1 cellular context compared by ENCODE assay signal in genomic region chr19:45166723-45167252, GRCh38.
A peak's percentile ranks its signal among the peaks of the same experiment; 100 is the strongest.
TF ChIP-seq lines count a peak whose summit lies in the region.

No MANE protein-coding gene starts in this region.

TF ChIP-seq in HepG2, 621 proteins besides CTCF, POLR2A, EP300 and RAD21 (continued from another document and continues in another):
- TF ChIP-seq, protein P1, sequence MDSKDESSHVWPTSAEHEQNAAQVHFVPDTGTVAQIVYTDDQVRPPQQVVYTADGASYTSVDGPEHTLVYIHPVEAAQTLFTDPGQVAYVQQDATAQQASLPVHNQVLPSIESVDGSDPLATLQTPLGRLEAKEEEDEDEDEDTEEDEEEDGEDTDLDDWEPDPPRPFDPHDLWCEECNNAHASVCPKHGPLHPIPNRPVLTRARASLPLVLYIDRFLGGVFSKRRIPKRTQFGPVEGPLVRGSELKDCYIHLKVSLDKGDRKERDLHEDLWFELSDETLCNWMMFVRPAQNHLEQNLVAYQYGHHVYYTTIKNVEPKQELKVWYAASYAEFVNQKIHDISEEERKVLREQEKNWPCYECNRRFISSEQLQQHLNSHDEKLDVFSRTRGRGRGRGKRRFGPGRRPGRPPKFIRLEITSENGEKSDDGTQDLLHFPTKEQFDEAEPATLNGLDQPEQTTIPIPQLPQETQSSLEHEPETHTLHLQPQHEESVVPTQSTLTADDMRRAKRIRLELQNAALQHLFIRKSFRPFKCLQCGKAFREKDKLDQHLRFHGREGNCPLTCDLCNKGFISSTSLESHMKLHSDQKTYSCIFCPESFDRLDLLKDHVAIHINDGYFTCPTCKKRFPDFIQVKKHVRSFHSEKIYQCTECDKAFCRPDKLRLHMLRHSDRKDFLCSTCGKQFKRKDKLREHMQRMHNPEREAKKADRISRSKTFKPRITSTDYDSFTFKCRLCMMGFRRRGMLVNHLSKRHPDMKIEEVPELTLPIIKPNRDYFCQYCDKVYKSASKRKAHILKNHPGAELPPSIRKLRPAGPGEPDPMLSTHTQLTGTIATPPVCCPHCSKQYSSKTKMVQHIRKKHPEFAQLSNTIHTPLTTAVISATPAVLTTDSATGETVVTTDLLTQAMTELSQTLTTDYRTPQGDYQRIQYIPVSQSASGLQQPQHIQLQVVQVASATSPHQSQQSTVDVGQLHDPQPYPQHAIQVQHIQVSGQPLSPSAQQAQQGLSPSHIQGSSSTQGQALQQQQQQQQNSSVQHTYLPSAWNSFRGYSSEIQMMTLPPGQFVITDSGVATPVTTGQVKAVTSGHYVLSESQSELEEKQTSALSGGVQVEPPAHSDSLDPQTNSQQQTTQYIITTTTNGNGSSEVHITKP (CRISPR knock-in tag; IDR thresholded peaks at IDR 0.05; ENCODE audit: low read depth): peak; percentile 24; the same call in 1 of the 2 replicates
- TF ChIP-seq PATZ1 (CRISPR knock-in tag; IDR thresholded peaks at IDR 0.05) (peak; percentile 43; the same call in 1 of the 2 replicates), GATAD2A (CRISPR knock-in tag; IDR thresholded peaks at IDR 0.05) (peak; percentile 44), ZNF296 (CRISPR knock-in tag; conservative IDR thresholded peaks at IDR 0.05) (no peak), ZNF761 (CRISPR knock-in tag; conservative IDR thresholded peaks at IDR 0.05) (no peak), FOXK2 (IDR thresholded peaks at IDR 0.05) (0 out of 2 replicates have a peak, but pooled peaks have one; percentile 26), MXI1 (IDR thresholded peaks at IDR 0.05; ENCODE audit: borderline replicate concordance, low read depth, low read length) (peak; percentile 80; the same call in 1 of the 3 replicates), ZNF350 (CRISPR knock-in tag; IDR thresholded peaks at IDR 0.05; ENCODE audit: borderline replicate concordance, low read depth) (no peak), SP5 (CRISPR knock-in tag; IDR thresholded peaks at IDR 0.05; ENCODE audit: borderline replicate concordance, low read depth) (peak; percentile 73), ZNF230 (CRISPR knock-in tag; IDR thresholded peaks at IDR 0.05) (no peak), TOE1 (CRISPR knock-in tag; IDR thresholded peaks at IDR 0.05) (no peak), ZNF205 (CRISPR knock-in tag; IDR thresholded peaks at IDR 0.05) (no peak), DNMT3B (CRISPR knock-in tag; conservative IDR thresholded peaks at IDR 0.05) (no peak), MBNL3 (CRISPR knock-in tag; conservative IDR thresholded peaks at IDR 0.05) (no peak), ZFP91 (CRISPR knock-in tag; IDR thresholded peaks at IDR 0.05; ENCODE audit: borderline replicate concordance) (0 out of 2 replicates have a peak, but pooled peaks have one; percentile 13), ISL2 (CRISPR knock-in tag; IDR thresholded peaks at IDR 0.05) (no peak), KAT8 (CRISPR knock-in tag; IDR thresholded peaks at IDR 0.05) (no peak), FOXC1 (CRISPR knock-in tag; IDR thresholded peaks at IDR 0.05; ENCODE audit: borderline replicate concordance) (no peak), ZNF549 (CRISPR knock-in tag; IDR thresholded peaks at IDR 0.05) (no peak), TAF1 (CRISPR knock-in tag; IDR thresholded peaks at IDR 0.05) (0 out of 2 replicates have a peak, but pooled peaks have one; percentile 16), ZBTB3 (CRISPR knock-in tag; IDR thresholded peaks at IDR 0.05; ENCODE audit: borderline replicate concordance, low read depth) (no peak), ZNF329 (CRISPR knock-in tag; IDR thresholded peaks at IDR 0.05; ENCODE audit: low read depth) (no peak), FOXA1 (IDR thresholded peaks at IDR 0.05) (no peak), FOXA1 (CRISPR knock-in tag; IDR thresholded peaks at IDR 0.05) (peak; percentile 49; the same call in 1 of the 2 replicates), ZBTB46 (CRISPR knock-in tag; IDR thresholded peaks at IDR 0.05; ENCODE audit: borderline replicate concordance) (no peak), CREM (IDR thresholded peaks at IDR 0.05) (no peak), CREM (CRISPR knock-in tag; IDR thresholded peaks at IDR 0.05) (no peak), MAX (IDR thresholded peaks at IDR 0.05) (no peak), SRY (CRISPR knock-in tag; IDR thresholded peaks at IDR 0.05) (no peak), ZNF589 (CRISPR knock-in tag; conservative IDR thresholded peaks at IDR 0.05) (no peak), REL (CRISPR knock-in tag; conservative IDR thresholded peaks at IDR 0.05) (no peak), NONO (IDR thresholded peaks at IDR 0.05) (no peak), NONO (CRISPR knock-in tag; conservative IDR thresholded peaks at IDR 0.05) (no peak), RFX3 (CRISPR knock-in tag; IDR thresholded peaks at IDR 0.05) (no peak), ZNF256 (CRISPR knock-in tag; conservative IDR thresholded peaks at IDR 0.05) (no peak), MAFG (CRISPR knock-in tag; IDR thresholded peaks at IDR 0.05) (no peak), ARID2 (CRISPR knock-in tag; IDR thresholded peaks at IDR 0.05; ENCODE audit: borderline replicate concordance) (no peak), MYNN (CRISPR knock-in tag; IDR thresholded peaks at IDR 0.05; ENCODE audit: low read depth) (no peak), ZNF879 (CRISPR knock-in tag; IDR thresholded peaks at IDR 0.05) (no peak), TEAD3 (CRISPR knock-in tag; optimal IDR thresholded peaks at IDR 0.05; ENCODE audit: borderline replicate concordance) (peak; percentile 74), ZNF7 (CRISPR knock-in tag; IDR thresholded peaks at IDR 0.05) (no peak), ELK4 (CRISPR knock-in tag; IDR thresholded peaks at IDR 0.05; ENCODE audit: borderline replicate concordance) (no peak), ZNF629 (CRISPR knock-in tag; conservative IDR thresholded peaks at IDR 0.05) (no peak), ZNF280B (CRISPR knock-in tag; IDR thresholded peaks at IDR 0.05; ENCODE audit: borderline replicate concordance) (peak; percentile 43; the same call in 1 of the 2 replicates), ZNF569 (CRISPR knock-in tag; IDR thresholded peaks at IDR 0.05; ENCODE audit: borderline replicate concordance) (no peak), ZSCAN29 (CRISPR knock-in tag; conservative IDR thresholded peaks at IDR 0.05) (0 out of 2 replicates have a peak, but pooled peaks have one; percentile 43), HNRNPK (IDR thresholded peaks at IDR 0.05; ENCODE audit: low read depth, low read length, poor library complexity, severe bottlenecking) (no peak)
- TF ChIP-seq, protein P2, sequence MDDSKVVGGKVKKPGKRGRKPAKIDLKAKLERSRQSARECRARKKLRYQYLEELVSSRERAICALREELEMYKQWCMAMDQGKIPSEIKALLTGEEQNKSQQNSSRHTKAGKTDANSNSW (CRISPR knock-in tag; IDR thresholded peaks at IDR 0.05; ENCODE audit: borderline replicate concordance): no peak
- TF ChIP-seq, protein P3, sequence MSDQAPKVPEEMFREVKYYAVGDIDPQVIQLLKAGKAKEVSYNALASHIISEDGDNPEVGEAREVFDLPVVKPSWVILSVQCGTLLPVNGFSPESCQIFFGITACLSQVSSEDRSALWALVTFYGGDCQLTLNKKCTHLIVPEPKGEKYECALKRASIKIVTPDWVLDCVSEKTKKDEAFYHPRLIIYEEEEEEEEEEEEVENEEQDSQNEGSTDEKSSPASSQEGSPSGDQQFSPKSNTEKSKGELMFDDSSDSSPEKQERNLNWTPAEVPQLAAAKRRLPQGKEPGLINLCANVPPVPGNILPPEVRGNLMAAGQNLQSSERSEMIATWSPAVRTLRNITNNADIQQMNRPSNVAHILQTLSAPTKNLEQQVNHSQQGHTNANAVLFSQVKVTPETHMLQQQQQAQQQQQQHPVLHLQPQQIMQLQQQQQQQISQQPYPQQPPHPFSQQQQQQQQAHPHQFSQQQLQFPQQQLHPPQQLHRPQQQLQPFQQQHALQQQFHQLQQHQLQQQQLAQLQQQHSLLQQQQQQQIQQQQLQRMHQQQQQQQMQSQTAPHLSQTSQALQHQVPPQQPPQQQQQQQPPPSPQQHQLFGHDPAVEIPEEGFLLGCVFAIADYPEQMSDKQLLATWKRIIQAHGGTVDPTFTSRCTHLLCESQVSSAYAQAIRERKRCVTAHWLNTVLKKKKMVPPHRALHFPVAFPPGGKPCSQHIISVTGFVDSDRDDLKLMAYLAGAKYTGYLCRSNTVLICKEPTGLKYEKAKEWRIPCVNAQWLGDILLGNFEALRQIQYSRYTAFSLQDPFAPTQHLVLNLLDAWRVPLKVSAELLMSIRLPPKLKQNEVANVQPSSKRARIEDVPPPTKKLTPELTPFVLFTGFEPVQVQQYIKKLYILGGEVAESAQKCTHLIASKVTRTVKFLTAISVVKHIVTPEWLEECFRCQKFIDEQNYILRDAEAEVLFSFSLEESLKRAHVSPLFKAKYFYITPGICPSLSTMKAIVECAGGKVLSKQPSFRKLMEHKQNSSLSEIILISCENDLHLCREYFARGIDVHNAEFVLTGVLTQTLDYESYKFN (CRISPR knock-in tag; conservative IDR thresholded peaks at IDR 0.05): peak; percentile 40; the same call in 1 of the 2 replicates
- TF ChIP-seq, protein P4, sequence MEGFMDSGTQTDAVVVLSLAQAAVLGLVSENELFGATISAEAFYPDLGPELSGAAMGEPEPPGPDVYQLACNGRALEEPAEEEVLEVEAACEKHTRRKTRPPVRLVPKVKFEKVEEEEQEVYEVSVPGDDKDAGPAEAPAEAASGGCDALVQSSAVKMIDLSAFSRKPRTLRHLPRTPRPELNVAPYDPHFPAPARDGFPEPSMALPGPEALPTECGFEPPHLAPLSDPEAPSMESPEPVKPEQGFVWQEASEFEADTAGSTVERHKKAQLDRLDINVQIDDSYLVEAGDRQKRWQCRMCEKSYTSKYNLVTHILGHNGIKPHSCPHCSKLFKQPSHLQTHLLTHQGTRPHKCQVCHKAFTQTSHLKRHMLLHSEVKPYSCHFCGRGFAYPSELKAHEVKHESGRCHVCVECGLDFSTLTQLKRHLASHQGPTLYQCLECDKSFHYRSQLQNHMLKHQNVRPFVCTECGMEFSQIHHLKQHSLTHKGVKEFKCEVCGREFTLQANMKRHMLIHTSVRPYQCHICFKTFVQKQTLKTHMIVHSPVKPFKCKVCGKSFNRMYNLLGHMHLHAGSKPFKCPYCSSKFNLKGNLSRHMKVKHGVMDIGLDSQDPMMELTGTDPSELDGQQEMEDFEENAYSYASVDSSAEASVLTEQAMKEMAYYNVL (CRISPR knock-in tag; IDR thresholded peaks at IDR 0.05; ENCODE audit: borderline replicate concordance): no peak
